In genomic region chr1:94983343-94983742, GRCh38 we compare ENCODE assay signal across 1 cellular context.
TF ChIP-seq lines count a peak whose summit lies in the region.

No MANE protein-coding gene starts in this region.

TF ChIP-seq in SK-N-SH, 30 proteins besides CTCF, POLR2A, EP300 and RAD21 (continued from another document):
- TF ChIP-seq NFIC (IDR thresholded peaks at IDR 0.05; ENCODE audit: borderline replicate concordance) (no peak), FOSL2 (IDR thresholded peaks at IDR 0.05; ENCODE audit: borderline replicate concordance, low read depth) (peak; percentile 28; the same call in 1 of the 2 replicates), USF2 (IDR thresholded peaks at IDR 0.05; ENCODE audit: borderline replicate concordance, low read depth, low read length) (no peak)
